15 cellular contexts compared by ENCODE assay signal in genomic region chr1:89705901-89706699, GRCh38.
A peak's percentile ranks its signal among the peaks of the same experiment; 100 is the strongest.
DNase-seq lines count a peak whose midpoint lies in the region; ATAC-seq, FAIRE-seq and TF ChIP-seq lines count a peak whose summit lies in the region.
"Had no signal": no experiment of that assay in that cellular context is flagged by ENCODE, and none has a peak within 500 bp of the region (broad histone marks: within the 10 kb centered on the region; RNA-seq: fewer than 3 reads in every experiment).

No MANE protein-coding gene starts in this region.

- peaks cover 57% of the 10 kb centered on the region for H3K4me1 Mint-ChIP-seq in activated naive CD8-positive, alpha-beta T cell treated with anti-CD3 and anti-CD28 coated beads for 36 hours

- peak overlapping the region; percentile 54 for H3K27ac Mint-ChIP-seq in activated naive CD8-positive, alpha-beta T cell treated with anti-CD3 and anti-CD28 coated beads for 36 hours

- FAIRE-seq in pancreas (lab: Jason Lieb, UNC), result no peak
- FAIRE-seq: H1, islet of Langerhans, TTC549 had no signal

- H3K9me3 ChIP-seq in pancreas, result no peaks in the 10 kb centered on the region
- H3K9me3 ChIP-seq in prostate gland, result no peaks in the 10 kb centered on the region

- no peaks in the 10 kb centered on the region for H3K36me3 ChIP-seq in pancreas
- no peaks in the 10 kb centered on the region for H3K36me3 ChIP-seq in prostate gland

- intact Hi-C loops in pancreas (cut with DNase I) (no loop called here), prostate gland (cut with DNase I) (no loop called here)

- TF ChIP-seq CTCF in pancreas (IDR thresholded peaks at IDR 0.05) (no peak), prostate gland (IDR thresholded peaks at IDR 0.05) (no peak)

- H3K27me3 ChIP-seq in pancreas (no peaks in the 10 kb centered on the region), prostate gland (replicated peaks; ENCODE audit: insufficient read depth) (no peaks in the 10 kb centered on the region)

- H3K4me1 ChIP-seq in pancreas, result no peaks in the 10 kb centered on the region
- no peaks in the 10 kb centered on the region for H3K4me1 ChIP-seq in prostate gland (replicated peaks)

- no peak overlapping the region for H3K27ac ChIP-seq in pancreas
- H3K27ac ChIP-seq in prostate gland, result no peak overlapping the region

- H3K4me3 ChIP-seq in pancreas (no peak overlapping the region), prostate gland (no peak overlapping the region)

- no peaks in the 10 kb centered on the region for H3K27me3 Mint-ChIP-seq in activated naive CD8-positive, alpha-beta T cell treated with anti-CD3 and anti-CD28 coated beads for 36 hours
- H3K27me3 Mint-ChIP-seq: CD8-positive, alpha-beta memory T cell; central memory CD8-positive, alpha-beta T cell had no signal

- no peak for DNase-seq in activated naive CD8-positive, alpha-beta T cell treated with anti-CD3 and anti-CD28 coated beads for 36 hours
- DNase-seq in NCI-H128 (lab: John Stamatoyannopoulos, UW; ENCODE audit: unreplicated experiment), result no peak
- no peak for DNase-seq in pancreas
- DNase-seq in G401 (ENCODE audit: low spot score), result no peak
- no peak for DNase-seq in prostate gland (ENCODE audit: low spot score)
- DNase-seq: CD8-positive, alpha-beta memory T cell; NCI-H2029; PC-3 had no signal

- WGBS in pancreas, 2 donors, result 60 to 62% methylated on average over 6 of the region's 6 CpGs
- WGBS in prostate gland, result 45% methylated on average over 6 of the region's 6 CpGs

- ATAC-seq in GM18498 (IDR thresholded peaks at IDR 0.05; ENCODE audit: unreplicated experiment) (peak; percentile 85), GM21423 (IDR thresholded peaks at IDR 0.05; ENCODE audit: unreplicated experiment) (peak; percentile 81), HG03159 (IDR thresholded peaks at IDR 0.05; ENCODE audit: unreplicated experiment) (peak; percentile 78), pancreas (no peak)
- ATAC-seq: PC-3 had no signal

- peaks cover 71% of the 10 kb centered on the region for H3K36me3 Mint-ChIP-seq in activated naive CD8-positive, alpha-beta T cell treated with anti-CD3 and anti-CD28 coated beads for 36 hours

- in situ Hi-C loops in G401 (cut with HindIII; ENCODE audit: low sequenced_read_pairs), result no loop called here

- H3K4me3 Mint-ChIP-seq in activated naive CD8-positive, alpha-beta T cell treated with anti-CD3 and anti-CD28 coated beads for 36 hours, result no peak overlapping the region
- H3K4me3 Mint-ChIP-seq: CD8-positive, alpha-beta memory T cell; central memory CD8-positive, alpha-beta T cell had no signal

- peaks cover 10% of the 10 kb centered on the region for H3K9me3 Mint-ChIP-seq in activated naive CD8-positive, alpha-beta T cell treated with anti-CD3 and anti-CD28 coated beads for 36 hours
- H3K9me3 Mint-ChIP-seq: central memory CD8-positive, alpha-beta T cell had no signal

- TF ChIP-seq POLR2A in prostate gland (IDR thresholded peaks at IDR 0.05), result no peak

Comparison
In these comparisons a context has a peak if more than half of its experiments do, and no peak if none do; other contexts are left out.
1. ATAC-seq: peak in GM18498 (single experiment), GM21423 (single experiment) and HG03159 (single experiment); none in pancreas (0 of 4).